In the genomic region with DNA sequence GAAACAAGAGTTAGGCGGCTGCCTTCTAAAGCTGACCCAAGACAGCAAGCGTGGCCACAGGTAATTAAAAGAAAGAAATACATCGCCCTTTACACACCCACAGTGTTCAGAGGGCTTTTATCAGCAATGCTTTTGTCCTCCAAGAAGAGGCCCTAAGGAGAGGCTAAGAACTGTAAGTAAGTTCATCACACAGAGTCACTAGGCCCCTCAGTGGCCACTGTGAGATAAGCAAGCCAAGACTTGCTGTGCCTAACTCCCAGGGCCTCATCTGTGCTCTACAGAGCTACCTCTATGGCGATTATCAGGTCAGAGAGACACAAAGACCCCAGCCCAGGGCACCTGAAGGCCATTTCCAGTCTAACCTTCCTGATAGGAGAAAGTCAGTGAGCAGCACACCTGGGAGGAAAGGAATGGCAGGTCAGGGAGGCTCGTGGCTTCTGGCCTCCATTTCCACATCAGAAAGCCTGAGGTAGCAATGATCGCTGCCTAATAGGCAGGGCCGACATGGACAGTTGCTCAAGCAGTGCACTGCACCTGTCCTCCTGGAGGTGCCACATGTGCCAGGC, we compare ENCODE assay signal across 16 cellular contexts.
DNase-seq lines count a peak whose midpoint lies in the region; ATAC-seq and TF ChIP-seq lines count a peak whose summit lies in the region.
"Had no signal": no experiment of that assay in that cellular context is flagged by ENCODE, and none has a peak within 500 bp of the region (broad histone marks: within the 10 kb centered on the region; RNA-seq: fewer than 3 reads in every experiment).

No MANE protein-coding gene starts in this region.

- H3K4me3 ChIP-seq in cardiac muscle cell (no peak overlapping the region), right atrium auricular region (no peak overlapping the region)
- H3K4me3 ChIP-seq: dorsolateral prefrontal cortex had no signal

- H3K27ac Mint-ChIP-seq in WTC11: no peak overlapping the region
- no peak overlapping the region for H3K27ac Mint-ChIP-seq in activated CD4-positive, alpha-beta memory T cell treated with anti-CD3 and anti-CD28 coated beads for 36 hours
- H3K27ac Mint-ChIP-seq: immature natural killer cell; natural killer cell; stimulated activated naive B cell treated with anti-CD40 and anti-IgM and Interleukin-4, amounts not matched to agents 10 μg/mL and 1 μg/mL and 100 μg/mL, for 72 hours had no signal

- H3K27ac ChIP-seq in cardiac muscle cell: no peak overlapping the region
- H3K27ac ChIP-seq in right atrium auricular region: no peak overlapping the region
- H3K27ac ChIP-seq: dorsolateral prefrontal cortex had no signal

- CTCF ChIA-PET in WTC11 (lab: Charles Lee): interaction anchor here (1.7 kb wide), 1 partner anchor 250 kb away, joined by 5 read pairs; no protein-coding TSS in a partner anchor
- CTCF ChIA-PET in activated CD4-positive, alpha-beta memory T cell treated with anti-CD3 and anti-CD28 coated beads for 36 hours (lab: Charles Lee): no interaction called here

- H3K36me3 ChIP-seq in cardiac muscle cell (no peaks in the 10 kb centered on the region), right atrium auricular region (no peaks in the 10 kb centered on the region)

- ATAC-seq in WTC11: peak; percentile 87
- no peak for ATAC-seq in GM19023 (IDR thresholded peaks at IDR 0.05; ENCODE audit: unreplicated experiment)
- no peak for ATAC-seq in HG02884 (IDR thresholded peaks at IDR 0.05; ENCODE audit: unreplicated experiment)
- ATAC-seq: natural killer cell had no signal

- H3K9me3 ChIP-seq in cardiac muscle cell (ENCODE audit: low read depth) (no peaks in the 10 kb centered on the region), right atrium auricular region (peaks cover 0 to 6% of the 10 kb centered on the region in 2 donors)

- no peak overlapping the region for H3K4me3 Mint-ChIP-seq in WTC11
- H3K4me3 Mint-ChIP-seq in activated CD4-positive, alpha-beta memory T cell treated with anti-CD3 and anti-CD28 coated beads for 36 hours: no peak overlapping the region
- H3K4me3 Mint-ChIP-seq: immature natural killer cell; natural killer cell; stimulated activated naive B cell treated with anti-CD40 and anti-IgM and Interleukin-4, amounts not matched to agents 10 μg/mL and 1 μg/mL and 100 μg/mL, for 72 hours had no signal

- peak; percentile 17 to 67 for DNase-seq in cardiac muscle cell (ENCODE audit: low read depth in 1 of 2, low spot score in 1 of 2)
- no peak for DNase-seq in right atrium auricular region (ENCODE audit: low spot score)
- no peak for DNase-seq in WTC11 (ENCODE audit: low spot score)
- peak; percentile 6 for DNase-seq in globus pallidus (ENCODE audit: low spot score)
- DNase-seq in activated CD4-positive, alpha-beta memory T cell treated with anti-CD3 and anti-CD28 coated beads for 36 hours: no peak
- DNase-seq in erythroblast (lab: John Stamatoyannopoulos, UW): no peak
- DNase-seq: activated CD4-positive, alpha-beta T cell treated with anti-CD3 and anti-CD28 coated beads, Interleukin-2, amount 50 U/mL, for 1 hour; activated naive CD4-positive, alpha-beta T cell treated with Interleukin-2 at 50 U/mL for 16 hours; AML-193; dorsolateral prefrontal cortex; immature natural killer cell; natural killer cell; NCI-H510A; stimulated activated naive B cell treated with anti-CD40 and anti-IgM and Interleukin-4, amounts not matched to agents 10 μg/mL and 1 μg/mL and 100 μg/mL, for 72 hours had no signal

- H3K27me3 Mint-ChIP-seq in WTC11 (ENCODE audit: low read depth): peaks cover 2% of the 10 kb centered on the region; the same call in 1 of the 2 replicates
- no peaks in the 10 kb centered on the region for H3K27me3 Mint-ChIP-seq in activated CD4-positive, alpha-beta memory T cell treated with anti-CD3 and anti-CD28 coated beads for 36 hours

- TF ChIP-seq CTCF in cardiac muscle cell (IDR thresholded peaks at IDR 0.05; ENCODE audit: low read depth, low read length) (peak; percentile 37), right atrium auricular region (IDR thresholded peaks at IDR 0.05) (no peak), WTC11 (IDR thresholded peaks at IDR 0.05) (no peak)

- peaks cover 15% of the 10 kb centered on the region for H3K9me3 Mint-ChIP-seq in WTC11
- H3K9me3 Mint-ChIP-seq in activated CD4-positive, alpha-beta memory T cell treated with anti-CD3 and anti-CD28 coated beads for 36 hours: peaks cover 16% of the 10 kb centered on the region

- H3K27me3 ChIP-seq in cardiac muscle cell (no peaks in the 10 kb centered on the region), right atrium auricular region (no peaks in the 10 kb centered on the region)
- H3K27me3 ChIP-seq: dorsolateral prefrontal cortex had no signal

- POLR2A ChIA-PET in WTC11 (lab: Charles Lee): interaction anchor here (1.2 kb wide), 1 partner anchor 11 kb away, joined by 3 read pairs; no protein-coding TSS in a partner anchor
- POLR2A ChIA-PET in activated CD4-positive, alpha-beta memory T cell treated with anti-CD3 and anti-CD28 coated beads for 36 hours (lab: Charles Lee): no interaction called here

- H3K36me3 Mint-ChIP-seq in WTC11: no peaks in the 10 kb centered on the region
- no peaks in the 10 kb centered on the region for H3K36me3 Mint-ChIP-seq in activated CD4-positive, alpha-beta memory T cell treated with anti-CD3 and anti-CD28 coated beads for 36 hours
- H3K36me3 Mint-ChIP-seq: immature natural killer cell; natural killer cell; stimulated activated naive B cell treated with anti-CD40 and anti-IgM and Interleukin-4, amounts not matched to agents 10 μg/mL and 1 μg/mL and 100 μg/mL, for 72 hours had no signal

- H3K4me1 Mint-ChIP-seq in WTC11: peaks cover 26% of the 10 kb centered on the region
- H3K4me1 Mint-ChIP-seq in activated CD4-positive, alpha-beta memory T cell treated with anti-CD3 and anti-CD28 coated beads for 36 hours (ENCODE audit: low read depth): no peaks in the 10 kb centered on the region
- H3K4me1 Mint-ChIP-seq: immature natural killer cell; natural killer cell; stimulated activated naive B cell treated with anti-CD40 and anti-IgM and Interleukin-4, amounts not matched to agents 10 μg/mL and 1 μg/mL and 100 μg/mL, for 72 hours had no signal

- peaks cover 4% of the 10 kb centered on the region for H3K4me1 ChIP-seq in cardiac muscle cell (ENCODE audit: low read depth)
- H3K4me1 ChIP-seq in right atrium auricular region: no peaks in the 10 kb centered on the region

- intact Hi-C loops in activated CD4-positive, alpha-beta memory T cell treated with anti-CD3 and anti-CD28 coated beads for 36 hours (cut with micrococcal nuclease): no loop called here

- TF ChIP-seq POLR2A in erythroblast (IDR thresholded peaks at IDR 0.05; ENCODE audit: low read length): no peak

TF ChIP-seq in WTC11, 78 proteins besides CTCF, POLR2A, EP300 and RAD21 (continues in another document):
- TF ChIP-seq ZNF317 (CRISPR knock-in tag; IDR thresholded peaks at IDR 0.05; ENCODE audit: borderline replicate concordance, low read depth) (no peak), IRF2 (CRISPR knock-in tag; IDR thresholded peaks at IDR 0.05; ENCODE audit: borderline replicate concordance, low read depth) (no peak), GRHL2 (CRISPR knock-in tag; IDR thresholded peaks at IDR 0.05; ENCODE audit: insufficient replicate concordance, severe bottlenecking) (no peak)
- TF ChIP-seq, protein P1, sequence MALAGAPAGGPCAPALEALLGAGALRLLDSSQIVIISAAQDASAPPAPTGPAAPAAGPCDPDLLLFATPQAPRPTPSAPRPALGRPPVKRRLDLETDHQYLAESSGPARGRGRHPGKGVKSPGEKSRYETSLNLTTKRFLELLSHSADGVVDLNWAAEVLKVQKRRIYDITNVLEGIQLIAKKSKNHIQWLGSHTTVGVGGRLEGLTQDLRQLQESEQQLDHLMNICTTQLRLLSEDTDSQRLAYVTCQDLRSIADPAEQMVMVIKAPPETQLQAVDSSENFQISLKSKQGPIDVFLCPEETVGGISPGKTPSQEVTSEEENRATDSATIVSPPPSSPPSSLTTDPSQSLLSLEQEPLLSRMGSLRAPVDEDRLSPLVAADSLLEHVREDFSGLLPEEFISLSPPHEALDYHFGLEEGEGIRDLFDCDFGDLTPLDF (CRISPR knock-in tag; IDR thresholded peaks at IDR 0.05): no peak
- TF ChIP-seq, protein P2, sequence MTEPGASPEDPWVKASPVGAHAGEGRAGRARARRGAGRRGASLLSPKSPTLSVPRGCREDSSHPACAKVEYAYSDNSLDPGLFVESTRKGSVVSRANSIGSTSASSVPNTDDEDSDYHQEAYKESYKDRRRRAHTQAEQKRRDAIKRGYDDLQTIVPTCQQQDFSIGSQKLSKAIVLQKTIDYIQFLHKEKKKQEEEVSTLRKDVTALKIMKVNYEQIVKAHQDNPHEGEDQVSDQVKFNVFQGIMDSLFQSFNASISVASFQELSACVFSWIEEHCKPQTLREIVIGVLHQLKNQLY (CRISPR knock-in tag; IDR thresholded peaks at IDR 0.05): no peak
- TF ChIP-seq, protein P3, sequence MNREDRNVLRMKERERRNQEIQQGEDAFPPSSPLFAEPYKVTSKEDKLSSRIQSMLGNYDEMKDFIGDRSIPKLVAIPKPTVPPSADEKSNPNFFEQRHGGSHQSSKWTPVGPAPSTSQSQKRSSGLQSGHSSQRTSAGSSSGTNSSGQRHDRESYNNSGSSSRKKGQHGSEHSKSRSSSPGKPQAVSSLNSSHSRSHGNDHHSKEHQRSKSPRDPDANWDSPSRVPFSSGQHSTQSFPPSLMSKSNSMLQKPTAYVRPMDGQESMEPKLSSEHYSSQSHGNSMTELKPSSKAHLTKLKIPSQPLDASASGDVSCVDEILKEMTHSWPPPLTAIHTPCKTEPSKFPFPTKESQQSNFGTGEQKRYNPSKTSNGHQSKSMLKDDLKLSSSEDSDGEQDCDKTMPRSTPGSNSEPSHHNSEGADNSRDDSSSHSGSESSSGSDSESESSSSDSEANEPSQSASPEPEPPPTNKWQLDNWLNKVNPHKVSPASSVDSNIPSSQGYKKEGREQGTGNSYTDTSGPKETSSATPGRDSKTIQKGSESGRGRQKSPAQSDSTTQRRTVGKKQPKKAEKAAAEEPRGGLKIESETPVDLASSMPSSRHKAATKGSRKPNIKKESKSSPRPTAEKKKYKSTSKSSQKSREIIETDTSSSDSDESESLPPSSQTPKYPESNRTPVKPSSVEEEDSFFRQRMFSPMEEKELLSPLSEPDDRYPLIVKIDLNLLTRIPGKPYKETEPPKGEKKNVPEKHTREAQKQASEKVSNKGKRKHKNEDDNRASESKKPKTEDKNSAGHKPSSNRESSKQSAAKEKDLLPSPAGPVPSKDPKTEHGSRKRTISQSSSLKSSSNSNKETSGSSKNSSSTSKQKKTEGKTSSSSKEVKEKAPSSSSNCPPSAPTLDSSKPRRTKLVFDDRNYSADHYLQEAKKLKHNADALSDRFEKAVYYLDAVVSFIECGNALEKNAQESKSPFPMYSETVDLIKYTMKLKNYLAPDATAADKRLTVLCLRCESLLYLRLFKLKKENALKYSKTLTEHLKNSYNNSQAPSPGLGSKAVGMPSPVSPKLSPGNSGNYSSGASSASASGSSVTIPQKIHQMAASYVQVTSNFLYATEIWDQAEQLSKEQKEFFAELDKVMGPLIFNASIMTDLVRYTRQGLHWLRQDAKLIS (CRISPR knock-in tag; IDR thresholded peaks at IDR 0.05; ENCODE audit: borderline replicate concordance): no peak

Comparison
In these comparisons a context has a peak if more than half of its experiments do, and no peak if none do; other contexts are left out.
1. DNase-seq: peak in cardiac muscle cell (2 of 2) and globus pallidus (single experiment); none in right atrium auricular region (single experiment), WTC11 (single experiment), activated CD4-positive, alpha-beta memory T cell treated with anti-CD3 and anti-CD28 coated beads for 36 hours (single experiment) and erythroblast (0 of 2).